ENCODE assay signal across 19 cellular contexts in genomic region chr3:154642066-154642619, GRCh38.
"Had no signal": no experiment of that assay in that cellular context is flagged by ENCODE, and none has a peak within 500 bp of the region (broad histone marks: within the 10 kb centered on the region; RNA-seq: fewer than 3 reads in every experiment).

No MANE protein-coding gene starts in this region.

- H3K4me3 ChIP-seq: breast epithelium, thyroid gland, uterus had no signal

- H3K36me3 ChIP-seq: breast epithelium, thyroid gland, uterus had no signal

- DNase-seq: activated CD4-positive, alpha-beta T cell treated with anti-CD3 and anti-CD28 coated beads, Interleukin-2, amount 50 U/mL, for 1 hour; activated naive CD4-positive, alpha-beta T cell treated with anti-CD3 and anti-CD28 coated beads for 36 hours; activated naive CD8-positive, alpha-beta T cell treated with anti-CD3 and anti-CD28 coated beads, Interleukin-2, amount 50 U/mL, for 24 hours; activated T-cell treated with anti-CD3 and anti-CD28 coated beads for 4 hours; aorta; cerebellar nuclear complex; effector memory CD4-positive, alpha-beta T cell; foreskin keratinocyte; glutamatergic neuron; mesenchymal stem cell; nucleus accumbens; stimulated activated CD4-positive, alpha-beta T cell treated with anti-CD3 and anti-CD28 coated beads, Interleukin-2, amount 100 ng/mL, for 48 hours; thyroid gland; uterus had no signal

- H3K9me3 ChIP-seq: thyroid gland, uterus had no signal

- H3K27ac ChIP-seq: breast epithelium, foreskin keratinocyte, thyroid gland, uterus had no signal

- H3K27me3 ChIP-seq: breast epithelium, foreskin keratinocyte, thyroid gland, uterus had no signal

- H3K4me1 ChIP-seq: breast epithelium, foreskin keratinocyte, thyroid gland, uterus had no signal

- ATAC-seq: activated CD4-positive, CD25-positive, alpha-beta regulatory T cell treated with anti-CD3 and anti-CD28 coated beads, Interleukin-2, amount 50 U/mL, for 24 hours; activated naive CD8-positive, alpha-beta T cell treated with anti-CD3 and anti-CD28 coated beads, Interleukin-2, amount 50 U/mL, for 24 hours; activated T-helper 17 cell treated with anti-CD3 and anti-CD28 coated beads, Interleukin-2, amount 50 U/mL, for 72 hours; foreskin keratinocyte; natural killer cell treated with Interleukin-12 subunit alpha and Interleukin-12 subunit beta and Interleukin-15 and Interleukin-18, amount 100 ng/mL, for 72 hours; stimulated activated memory B cell treated with anti-CD40 and anti-IgM and Interleukin-4, amounts not matched to agents 10 μg/mL and 1 μg/mL and 100 μg/mL, for 72 hours had no signal
